8 cellular contexts compared by ENCODE assay signal in the genomic region with DNA sequence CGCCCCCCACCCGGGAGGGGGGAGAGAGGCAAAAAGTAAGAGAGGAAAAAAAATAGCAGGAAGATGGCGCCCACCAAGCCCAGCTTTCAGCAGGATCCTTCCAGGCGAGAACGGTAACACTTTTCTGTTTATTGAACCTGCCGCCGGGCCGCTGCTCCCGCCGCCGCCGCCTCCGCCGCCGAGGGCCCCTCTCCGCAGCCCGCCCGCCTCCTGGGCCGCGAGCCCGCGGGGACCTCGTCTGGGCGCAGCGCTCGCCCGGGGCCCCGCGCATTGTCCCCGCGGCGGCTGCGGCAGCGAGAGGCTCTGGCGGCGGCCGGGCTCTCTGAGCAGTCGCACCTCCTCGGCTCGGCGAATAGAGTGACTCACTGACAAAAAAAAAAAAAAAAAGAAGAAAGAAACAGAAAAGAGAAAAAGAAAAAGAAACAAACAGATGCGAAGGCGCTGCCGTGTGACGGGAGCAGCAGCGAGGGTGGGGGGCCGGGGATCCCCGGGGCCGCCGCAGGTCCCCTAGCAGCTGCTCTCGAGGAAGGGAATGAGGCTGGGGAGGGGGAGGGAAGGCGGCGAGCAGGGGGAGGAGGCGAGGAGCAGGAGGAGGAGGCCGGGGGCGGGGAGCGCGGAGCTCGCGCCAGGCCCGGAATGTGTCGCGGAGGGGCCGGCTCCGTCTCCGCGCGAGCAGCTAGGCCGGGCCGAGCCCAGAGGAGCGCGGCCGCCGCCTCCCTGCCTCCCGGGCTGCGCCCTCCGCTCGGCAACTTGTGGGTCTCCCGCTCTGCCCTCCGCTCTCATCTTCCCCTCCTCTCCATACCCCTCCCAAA. TPM values are rescaled to one million over a fixed set of nuclear protein-coding genes. Genes with fewer than 3 reads are reported as not detected.
A peak's percentile ranks its signal among the peaks of the same experiment; 100 is the strongest.
DNase-seq lines count a peak whose midpoint lies in the region; ATAC-seq and TF ChIP-seq lines count a peak whose summit lies in the region.

No MANE protein-coding gene starts in this region.

- H3K9ac ChIP-seq in ES-I3 (ENCODE audit: low read depth, low read length): peak overlapping the region; percentile 87
- no peak overlapping the region for H3K9ac ChIP-seq in liver (ENCODE audit: low read depth in 1 of 2, low read length in 2 of 2)

- H3K4me3 Mint-ChIP-seq in stimulated activated memory B cell treated with anti-CD40 and anti-IgM and Interleukin-4, amounts not matched to agents 10 μg/mL and 1 μg/mL and 100 μg/mL, for 72 hours: peak overlapping the region; percentile 81

- peak; percentile 37 to 49 for DNase-seq in SJSA1 (ENCODE audit: low read depth in 1 of 2, low spot score in 2 of 2)
- peak; percentile 80 for DNase-seq in ecto neural progenitor cell (ENCODE audit: low spot score)
- DNase-seq in activated gamma-delta T cell (lab: John Stamatoyannopoulos, UW): no peak

- peaks cover 73% of the 10 kb centered on the region for H3K27me3 Mint-ChIP-seq in stimulated activated memory B cell treated with anti-CD40 and anti-IgM and Interleukin-4, amounts not matched to agents 10 μg/mL and 1 μg/mL and 100 μg/mL, for 72 hours

- no peak overlapping the region for H3K27ac Mint-ChIP-seq in stimulated activated memory B cell treated with anti-CD40 and anti-IgM and Interleukin-4, amounts not matched to agents 10 μg/mL and 1 μg/mL and 100 μg/mL, for 72 hours

- WGBS in liver: under 1% methylated on average over 80 of the region's 80 CpGs

- peak; percentile 39 for ATAC-seq in HG03025 (IDR thresholded peaks at IDR 0.05; ENCODE audit: low FRiP score, unreplicated experiment)
- ATAC-seq in stimulated activated memory B cell treated with anti-CD40 and anti-IgM and Interleukin-4, amounts not matched to agents 10 μg/mL and 1 μg/mL and 100 μg/mL, for 72 hours: peak; percentile 47
- no peak for ATAC-seq in HG03342 (IDR thresholded peaks at IDR 0.05; ENCODE audit: unreplicated experiment)

- H3K27ac ChIP-seq in SJSA1 (no peak overlapping the region), liver (ENCODE audit: low read depth in 1 of 2, low read length in 2 of 2) (peak overlapping the region; percentile 55 to 65)

- H3K4me1 ChIP-seq in ES-I3 (ENCODE audit: insufficient read depth, low read length) (peaks cover 27% of the 10 kb centered on the region), SJSA1 (replicated peaks) (no peaks in the 10 kb centered on the region), liver (ENCODE audit: control insufficient read depth in 4 of 4, insufficient read depth in 4 of 4, low read length in 3 of 4) (peaks cover 5 to 22% (median 8%) of the 10 kb centered on the region in 4 donors)

- H3K9me3 ChIP-seq in ES-I3 (ENCODE audit: control insufficient read depth, insufficient read depth, low read length) (no peaks in the 10 kb centered on the region), SJSA1 (replicated peaks) (no peaks in the 10 kb centered on the region), liver (ENCODE audit: control insufficient read depth in 4 of 4, low read length in 3 of 4) (no peaks in the 10 kb centered on the region)

- no peak for TF ChIP-seq RAD21 in liver (IDR thresholded peaks at IDR 0.05)

- no peaks in the 10 kb centered on the region for H3K9me3 Mint-ChIP-seq in stimulated activated memory B cell treated with anti-CD40 and anti-IgM and Interleukin-4, amounts not matched to agents 10 μg/mL and 1 μg/mL and 100 μg/mL, for 72 hours

- H3K4me3 ChIP-seq in SJSA1 (peak overlapping the region; percentile 36), liver (ENCODE audit: low read depth in 1 of 3, low read length in 3 of 3) (peak overlapping the region in 2 of 3 donors; percentile 40 to 83)

- peaks cover 57% of the 10 kb centered on the region for H3K27me3 ChIP-seq in SJSA1 (replicated peaks)
- H3K27me3 ChIP-seq in liver (ENCODE audit: control insufficient read depth in 4 of 4, insufficient read depth in 4 of 4, low read length in 3 of 4): peaks cover 0 to 9% (median 3%) of the 10 kb centered on the region in 4 donors

- H3K4me1 Mint-ChIP-seq in stimulated activated memory B cell treated with anti-CD40 and anti-IgM and Interleukin-4, amounts not matched to agents 10 μg/mL and 1 μg/mL and 100 μg/mL, for 72 hours: peaks cover 20% of the 10 kb centered on the region

- H3K36me3 ChIP-seq in ES-I3 (ENCODE audit: insufficient read depth, low read length): no peaks in the 10 kb centered on the region
- H3K36me3 ChIP-seq in SJSA1: no peaks in the 10 kb centered on the region
- no peaks in the 10 kb centered on the region for H3K36me3 ChIP-seq in liver (ENCODE audit: control insufficient read depth in 4 of 4, insufficient read depth in 3 of 4, low read depth in 1 of 4, low read length in 3 of 4)

- no peaks in the 10 kb centered on the region for H3K36me3 Mint-ChIP-seq in stimulated activated memory B cell treated with anti-CD40 and anti-IgM and Interleukin-4, amounts not matched to agents 10 μg/mL and 1 μg/mL and 100 μg/mL, for 72 hours

- no peak for TF ChIP-seq CTCF in liver (IDR thresholded peaks at IDR 0.05; ENCODE audit: low read depth, low read length, missing input control)

TF ChIP-seq in liver, 16 proteins besides CTCF, POLR2A, EP300 and RAD21:
- TF ChIP-seq ZBTB33 (IDR thresholded peaks at IDR 0.05) (no peak), GABPA (IDR thresholded peaks at IDR 0.05 in 1 of 2, conservative IDR thresholded peaks at IDR 0.05 in 1 of 2) (no peak), MAX (IDR thresholded peaks at IDR 0.05) (no peak), HNF4G (IDR thresholded peaks at IDR 0.05) (no peak), SP1 (IDR thresholded peaks at IDR 0.05) (no peak), YY1 (IDR thresholded peaks at IDR 0.05) (no peak), RXRA (IDR thresholded peaks at IDR 0.05) (no peak), FOXA1 (IDR thresholded peaks at IDR 0.05) (no peak), HNF4A (conservative IDR thresholded peaks at IDR 0.05) (no peak)

RNA-seq across cellular contexts. Expression of gene NPAS3, which starts 0.8 kb away (rescaled TPM):
- total RNA-seq in SJSA1 (2014; rRNA removed; shearing (Covaris generic)): 0.26 TPM in 1 of 2 replicates, not detected in the other
- under 1 TPM; 0.08 to 0.09 TPM for total RNA-seq in liver
- polyA plus RNA-seq in liver: under 1 TPM in 1 of 2 donors, not detected in 1; 0.07 TPM
